Comparison of ENCODE assay signal across 24 cellular contexts in genomic region chr2:3062476-3063260, GRCh38.
"Had no signal": no experiment of that assay in that cellular context is flagged by ENCODE, and none has a peak within 500 bp of the region (broad histone marks: within the 10 kb centered on the region; RNA-seq: fewer than 3 reads in every experiment).

No MANE protein-coding gene starts in this region.

- H2AFZ ChIP-seq: neural progenitor cell had no signal

- H3K9ac ChIP-seq: neural progenitor cell had no signal

- H3K9me3 ChIP-seq: left ventricle myocardium inferior, ovary, stomach, uterus had no signal

- ATAC-seq: natural killer cell; right cardiac atrium; sciatic nerve; stimulated activated naive CD8-positive, alpha-beta T cell treated with anti-CD3 and anti-CD28 coated beads, Interleukin-15, Interleukin-2, amounts not matched to agents 100 U/mL and 50 U/mL, for 24 hours had no signal

- H3K4me3 Mint-ChIP-seq: mesothelial cell of epicardium; natural killer cell; nephron progenitor cell; neural progenitor cell; stimulated activated naive B cell treated with anti-CD40 and anti-IgM and Interleukin-4, amounts not matched to agents 10 μg/mL and 1 μg/mL and 100 μg/mL, for 72 hours; type B pancreatic cell had no signal

- H3K27ac Mint-ChIP-seq: mesothelial cell of epicardium; naive B cell; natural killer cell; nephron progenitor cell; neural progenitor cell; progenitor cell of endocrine pancreas; stimulated activated naive B cell treated with anti-CD40 and anti-IgM and Interleukin-4, amounts not matched to agents 10 μg/mL and 1 μg/mL and 100 μg/mL, for 72 hours; type B pancreatic cell had no signal

- DNase-seq: left ventricle myocardium inferior; mesendoderm; naive B cell; natural killer cell; nephron progenitor cell; ovary; retina; right cardiac atrium; stimulated activated CD4-positive, alpha-beta T cell treated with anti-CD3 and anti-CD28 coated beads, Interleukin-12 subunit alpha, Interleukin-12 subunit beta, amount 100 ng/mL, for 4 hours; stimulated activated CD4-positive, alpha-beta T cell treated with anti-CD3 and anti-CD28 coated beads, Interleukin-15, amount 100 ng/mL, for 24 hours; stimulated activated CD4-positive, alpha-beta T cell treated with anti-CD3 and anti-CD28 coated beads, Interleukin-2, amount 100 ng/mL, for 24 hours; stimulated activated CD4-positive, alpha-beta T cell treated with anti-CD3 and anti-CD28 coated beads, Interleukin-4, amount 100 ng/mL, for 1 hour; stimulated activated naive B cell treated with anti-CD40 and anti-IgM and Interleukin-4, amounts not matched to agents 10 μg/mL and 1 μg/mL and 100 μg/mL, for 72 hours; stimulated activated naive CD8-positive, alpha-beta T cell treated with anti-CD3 and anti-CD28 coated beads, Interleukin-15, Interleukin-2, amounts not matched to agents 100 U/mL and 50 U/mL, for 24 hours; stomach; uterus had no signal

- H3K27me3 ChIP-seq: neural progenitor cell, ovary, tibial nerve, uterus had no signal

- H3K4me1 Mint-ChIP-seq: naive B cell; natural killer cell; stimulated activated naive B cell treated with anti-CD40 and anti-IgM and Interleukin-4, amounts not matched to agents 10 μg/mL and 1 μg/mL and 100 μg/mL, for 72 hours had no signal

- H3K27me3 Mint-ChIP-seq: progenitor cell of endocrine pancreas had no signal

- H3K36me3 ChIP-seq: left ventricle myocardium inferior, neural progenitor cell, ovary, stomach, tibial nerve, uterus had no signal

- H3K36me3 Mint-ChIP-seq: mesothelial cell of epicardium; natural killer cell; neural progenitor cell; stimulated activated naive B cell treated with anti-CD40 and anti-IgM and Interleukin-4, amounts not matched to agents 10 μg/mL and 1 μg/mL and 100 μg/mL, for 72 hours; type B pancreatic cell had no signal

- H3K4me2 ChIP-seq: neural progenitor cell had no signal

- H3K27ac ChIP-seq: left ventricle myocardium inferior, neural progenitor cell, ovary, skin epidermis, stomach, tibial nerve, uterus had no signal

- H3K9me3 Mint-ChIP-seq: nephron progenitor cell, neural progenitor cell had no signal

- H3K4me3 ChIP-seq: left ventricle myocardium inferior, lung, neural progenitor cell, ovary, skin epidermis, stomach, tibial nerve, uterus had no signal

- H3K4me1 ChIP-seq: left ventricle myocardium inferior, neural progenitor cell, stomach, tibial nerve, uterus had no signal
